Comparison of ENCODE assay signal across 8 cellular contexts in genomic region chr16:75566889-75567255, GRCh38. TPM values are rescaled to one million over a fixed set of nuclear protein-coding genes. Genes with fewer than 3 reads are reported as not detected.
DNase-seq lines count a peak whose midpoint lies in the region; ATAC-seq and TF ChIP-seq lines count a peak whose summit lies in the region.

No MANE protein-coding gene starts in this region.

- TF ChIP-seq CTCF in VCaP (conservative IDR thresholded peaks at IDR 0.05) (no peak), esophagus muscularis mucosa (IDR thresholded peaks at IDR 0.05) (no peak), neutrophil (IDR thresholded peaks at IDR 0.05) (no peak)

- H3K27me3 ChIP-seq in esophagus muscularis mucosa: no peaks in the 10 kb centered on the region
- H3K27me3 ChIP-seq in neutrophil: peaks cover 26% of the 10 kb centered on the region

- 11% methylated on average over 5 of the region's 17 CpGs for WGBS in esophagus muscularis mucosa

- H3K27ac ChIP-seq in VCaP (peak overlapping the region; percentile 71; the same call in 1 of the 2 replicates), esophagus muscularis mucosa (replicated peaks in 1 of 4) (peak overlapping the region; percentile 73 to 82 (median 74)), neutrophil (peak overlapping the region; percentile 85)

- H3K9ac ChIP-seq in ES-I3 (ENCODE audit: low read depth, low read length): peak overlapping the region; percentile 97

- no peak for TF ChIP-seq EP300 in esophagus muscularis mucosa (IDR thresholded peaks at IDR 0.05)

- peak; percentile 3 for ATAC-seq in HG02981 (IDR thresholded peaks at IDR 0.05; ENCODE audit: unreplicated experiment)
- ATAC-seq in GM18870 (IDR thresholded peaks at IDR 0.05; ENCODE audit: unreplicated experiment): no peak
- no peak for ATAC-seq in GM21515 (IDR thresholded peaks at IDR 0.05; ENCODE audit: unreplicated experiment)

- H3K9me3 ChIP-seq in ES-I3 (ENCODE audit: control insufficient read depth, insufficient read depth, low read length) (no peaks in the 10 kb centered on the region), esophagus muscularis mucosa (no peaks in the 10 kb centered on the region), neutrophil (no peaks in the 10 kb centered on the region)

- peak overlapping the region; percentile 71 to 100 (median 92) for H3K4me3 ChIP-seq in esophagus muscularis mucosa
- peak overlapping the region; percentile 68 to 97 for H3K4me3 ChIP-seq in neutrophil (ENCODE audit: low read depth in 1 of 2, low read length in 1 of 2)

- intact Hi-C loops in esophagus muscularis mucosa (cut with DNase I): loop anchor here (5.0 kb wide), 1 partner anchor 50 kb away; no protein-coding TSS in a partner anchor

- TF ChIP-seq POLR2A in esophagus muscularis mucosa (IDR thresholded peaks at IDR 0.05; ENCODE audit: low read depth): no peak

- DNase-seq in esophagus muscularis mucosa (ENCODE audit: extremely low spot score) (no peak), epidermal melanocyte (ENCODE audit: insufficient read length, low spot score) (no peak)

- peaks cover 15% of the 10 kb centered on the region for H3K36me3 ChIP-seq in ES-I3 (ENCODE audit: insufficient read depth, low read length)
- peaks cover 27 to 46% (median 41%) of the 10 kb centered on the region in 4 donors for H3K36me3 ChIP-seq in esophagus muscularis mucosa
- H3K36me3 ChIP-seq in neutrophil: peaks cover 46% of the 10 kb centered on the region

- H3K4me1 ChIP-seq in ES-I3 (ENCODE audit: insufficient read depth, low read length) (peaks cover 13% of the 10 kb centered on the region), esophagus muscularis mucosa (peaks cover 53 to 66% (median 60%) of the 10 kb centered on the region in 4 donors), neutrophil (ENCODE audit: control insufficient read depth in 1 of 2, insufficient read depth in 1 of 2, low read depth in 1 of 2, low read length in 1 of 2) (peaks cover 49 to 60% of the 10 kb centered on the region in 2 experiments)

RNA-seq across cellular contexts. Expression of gene GABARAPL2, which starts 0.7 kb away (rescaled TPM):
- 100 to 1,000 TPM in 2 of 4 donors, 10 to 100 TPM in 2; 84.5 to 114 (median 101) TPM for total RNA-seq in esophagus muscularis mucosa

RNA-seq across cellular contexts. Expression of gene TMEM231, which starts 10.8 kb away (rescaled TPM):
- total RNA-seq in esophagus muscularis mucosa: 10 to 100 TPM in 2 of 4 donors, 1 to 10 TPM in 2; 6.8 to 15.5 (median 10.5) TPM

RNA-seq across cellular contexts. Expression of gene CHST5, which starts 31.0 kb away (rescaled TPM):
- total RNA-seq in esophagus muscularis mucosa: not detected

RNA-seq across cellular contexts. Expression of gene ADAT1, which starts 56.2 kb away (rescaled TPM):
- 10 to 100 TPM; 17.0 to 33.6 (median 22.7) TPM for total RNA-seq in esophagus muscularis mucosa
